In genomic region chr2:63840785-63841253, GRCh38 we compare ENCODE assay signal across 8 cellular contexts. TPM values are rescaled to one million over a fixed set of nuclear protein-coding genes. Genes with fewer than 3 reads are reported as not detected.
DNase-seq lines count a peak whose midpoint lies in the region; ATAC-seq, FAIRE-seq and TF ChIP-seq lines count a peak whose summit lies in the region.

No MANE protein-coding gene starts in this region.

- no peaks in the 10 kb centered on the region for H3K36me3 ChIP-seq in BE2C

- TF ChIP-seq CTCF in BE2C (IDR thresholded peaks at IDR 0.05; ENCODE audit: low read depth, low read length) (no peak), choroid plexus epithelial cell (conservative IDR thresholded peaks at IDR 0.05; ENCODE audit: low read depth, low read length) (no peak)

- H3K27ac Mint-ChIP-seq in activated CD4-positive, alpha-beta T cell treated with anti-CD3 and anti-CD28 coated beads for 36 hours: peak overlapping the region; percentile 98

- intact Hi-C loops in activated CD4-positive, alpha-beta T cell treated with anti-CD3 and anti-CD28 coated beads for 36 hours (cut with DNase I, micrococcal nuclease): loop anchor here (1.0 to 10.0 kb wide), 16 partner anchors 15 to 1644 kb away; partner anchors contain the start of genes MDH1 (in 2 of the 2), WDPCP (in 2 of the 2), ACTR2 (in 1 of the 2) and AFTPH (in 1 of the 2)

- no peaks in the 10 kb centered on the region for H3K27me3 Mint-ChIP-seq in activated CD4-positive, alpha-beta T cell treated with anti-CD3 and anti-CD28 coated beads for 36 hours

- H3K4me3 ChIP-seq in BE2C (ENCODE audit: low read depth, low read length) (peak overlapping the region; percentile 72), choroid plexus epithelial cell (ENCODE audit: low read depth, low read length) (peak overlapping the region; percentile 82)

- peaks cover 14% of the 10 kb centered on the region for H3K36me3 Mint-ChIP-seq in activated CD4-positive, alpha-beta T cell treated with anti-CD3 and anti-CD28 coated beads for 36 hours (ENCODE audit: low read depth)

- CTCF ChIA-PET in activated CD4-positive, alpha-beta T cell treated with anti-CD3 and anti-CD28 coated beads for 36 hours (lab: Charles Lee): interaction anchor here (0.7 to 5.5 kb wide), 5 partner anchors 12 to 252 kb away, joined by 4 to 33 read pairs (median 8); partner anchors contain the start of genes MDH1 and WDPCP

- H3K4me3 Mint-ChIP-seq in activated CD4-positive, alpha-beta T cell treated with anti-CD3 and anti-CD28 coated beads for 36 hours: peak overlapping the region; percentile 92

- ATAC-seq in HG03442 (IDR thresholded peaks at IDR 0.05; ENCODE audit: unreplicated experiment): peak; percentile 93
- ATAC-seq in activated CD4-positive, alpha-beta T cell treated with anti-CD3 and anti-CD28 coated beads for 36 hours: peak; percentile 94

- no peaks in the 10 kb centered on the region for H3K9me3 ChIP-seq in BE2C

- no peaks in the 10 kb centered on the region for H3K27me3 ChIP-seq in BE2C

- peak; percentile 94 for DNase-seq in BE2C
- DNase-seq in GM19239 (ENCODE audit: insufficient read length, low spot score): peak; percentile 66
- DNase-seq in NCI-H510A treated with DMSO at 0.1 percent for 48 hours (lab: John Stamatoyannopoulos, UW): peak; percentile 96
- DNase-seq in activated CD4-positive, alpha-beta T cell treated with anti-CD3 and anti-CD28 coated beads for 36 hours: peak; percentile 99
- peak; percentile 99 for DNase-seq in choroid plexus epithelial cell (ENCODE audit: low read depth)
- DNase-seq in kidney glomerular epithelial cell (lab: John Stamatoyannopoulos, UW): peak; percentile 96
- peak; percentile 96 to 98 for DNase-seq in stimulated activated CD4-positive, alpha-beta T cell treated with anti-CD3 and anti-CD28 coated beads, Interleukin-15, amount 100 ng/mL, for 48 hours (ENCODE audit: low read depth in 2 of 2)

- H3K4me1 ChIP-seq in BE2C: no peaks in the 10 kb centered on the region

- no peaks in the 10 kb centered on the region for H3K9me3 Mint-ChIP-seq in activated CD4-positive, alpha-beta T cell treated with anti-CD3 and anti-CD28 coated beads for 36 hours (ENCODE audit: low read depth)

- POLR2A ChIA-PET in activated CD4-positive, alpha-beta T cell treated with anti-CD3 and anti-CD28 coated beads for 36 hours (lab: Charles Lee): interaction anchor here (0.6 to 3.2 kb wide), 3 partner anchors 15 to 1148 kb away, joined by 5 to 14 read pairs (median 10); no protein-coding TSS in a partner anchor

- peaks cover 35% of the 10 kb centered on the region for H3K4me1 Mint-ChIP-seq in activated CD4-positive, alpha-beta T cell treated with anti-CD3 and anti-CD28 coated beads for 36 hours

- peak; percentile 86 for FAIRE-seq in GM19239 (lab: Jason Lieb, UNC)

RNA-seq across cellular contexts. Expression of gene UGP2, which starts 0.9 kb away (rescaled TPM):
- 13.0 TPM for polyA plus RNA-seq in BE2C (2012; ENCODE audit: insufficient read depth, insufficient read length, low read depth)
- total RNA-seq in activated CD4-positive, alpha-beta T cell treated with anti-CD3 and anti-CD28 coated beads for 36 hours: 100 to 1,000 TPM in 1 of 2 experiments, 10 to 100 TPM in 1; 98.4 to 144 TPM

Comparison
In these comparisons a context has a peak if more than half of its experiments do, and no peak if none do; other contexts are left out.
1. Peak in every context shown above with its lines: DNase-seq, ATAC-seq and H3K4me3 ChIP-seq.